Comparison of ENCODE assay signal across 8 cellular contexts in the genomic region with DNA sequence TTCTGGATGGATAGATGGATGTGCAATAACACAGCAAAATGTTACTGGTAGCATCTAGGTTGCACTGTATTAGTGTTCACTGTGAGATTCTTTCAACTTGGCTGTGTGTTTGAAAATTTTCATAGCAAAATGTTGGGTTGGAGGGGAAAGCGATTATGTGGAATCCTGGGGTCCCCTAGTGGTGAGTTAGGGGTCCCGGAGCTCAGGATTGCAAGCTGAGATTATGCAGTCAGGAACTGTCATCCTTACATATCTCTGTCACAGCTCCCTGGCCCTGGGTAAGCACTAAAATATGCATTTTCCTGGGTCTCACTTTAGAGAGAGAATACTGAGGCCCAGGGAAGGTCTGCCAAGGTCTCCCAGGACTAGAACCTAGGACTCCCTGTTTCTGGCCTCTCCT.
DNase-seq lines count a peak whose midpoint lies in the region; ATAC-seq and TF ChIP-seq lines count a peak whose summit lies in the region.
"Had no signal": no experiment of that assay in that cellular context is flagged by ENCODE, and none has a peak within 500 bp of the region (broad histone marks: within the 10 kb centered on the region; RNA-seq: fewer than 3 reads in every experiment).

No MANE protein-coding gene starts in this region.

- 75% methylated on average over 1 of the region's 2 CpGs for WGBS in mesenchymal stem cell

- no peak overlapping the region for H3K23ac ChIP-seq in mesenchymal stem cell (ENCODE audit: low read length in 2 of 2)

- H3K27ac Mint-ChIP-seq in activated CD8-positive, alpha-beta T cell treated with anti-CD3 and anti-CD28 coated beads for 36 hours = no peak overlapping the region
- H3K27ac Mint-ChIP-seq: stimulated activated naive CD8-positive, alpha-beta T cell treated with anti-CD3 and anti-CD28 coated beads, Interleukin-15, Interleukin-2, amounts not matched to agents 100 ng/mL and 50 ng/mL, for 24 hours had no signal

- H4K91ac ChIP-seq in mesenchymal stem cell (ENCODE audit: low read length) = no peak overlapping the region

- no peaks in the 10 kb centered on the region for H3K36me3 Mint-ChIP-seq in activated CD8-positive, alpha-beta T cell treated with anti-CD3 and anti-CD28 coated beads for 36 hours (ENCODE audit: low read depth)

- H3K27me3 ChIP-seq in mesenchymal stem cell (ENCODE audit: control insufficient read depth in 1 of 2, insufficient read depth in 1 of 2, low read length in 2 of 2) = peaks cover 0 to 15% of the 10 kb centered on the region in 2 experiments

- no peak overlapping the region for H3K4me2 ChIP-seq in mesenchymal stem cell (ENCODE audit: low read length, poor library complexity, severe bottlenecking)

- H3K18ac ChIP-seq in mesenchymal stem cell (ENCODE audit: low read depth in 1 of 2, low read length in 2 of 2) = no peak overlapping the region

- no peak overlapping the region for H3K9ac ChIP-seq in mesenchymal stem cell (ENCODE audit: low read length)

- H2BK5ac ChIP-seq in mesenchymal stem cell (ENCODE audit: low read depth, low read length, poor library complexity, severe bottlenecking) = no peak overlapping the region

- H2AK5ac ChIP-seq in mesenchymal stem cell (ENCODE audit: low read length, severe bottlenecking) = peak overlapping the region; percentile 66

- H3K4ac ChIP-seq in mesenchymal stem cell (ENCODE audit: low read depth in 1 of 2, low read length in 2 of 2) = no peak overlapping the region

- DNase-seq in COR-L47 (lab: John Stamatoyannopoulos, UW) (peak; percentile 48), mesenchymal stem cell (no peak), GM19240 (ENCODE audit: insufficient read length, low spot score) (no peak), KG1 (lab: John Stamatoyannopoulos, UW) (no peak)
- DNase-seq in activated CD8-positive, alpha-beta T cell treated with anti-CD3 and anti-CD28 coated beads for 36 hours = peak; percentile 16
- no peak for DNase-seq in activated CD8-positive, alpha-beta memory T cell treated with anti-CD3 and anti-CD28 coated beads for 24 hours

- H3K4me1 ChIP-seq in HEK293 (ENCODE audit: control insufficient read depth, insufficient read depth, low read length) = no peaks in the 10 kb centered on the region
- peaks cover 13% of the 10 kb centered on the region for H3K4me1 ChIP-seq in mesenchymal stem cell (ENCODE audit: control insufficient read depth, insufficient read depth, low read depth, low read length)

- no peaks in the 10 kb centered on the region for H3K9me3 Mint-ChIP-seq in activated CD8-positive, alpha-beta T cell treated with anti-CD3 and anti-CD28 coated beads for 36 hours
- H3K9me3 Mint-ChIP-seq: stimulated activated naive CD8-positive, alpha-beta T cell treated with anti-CD3 and anti-CD28 coated beads, Interleukin-15, Interleukin-2, amounts not matched to agents 100 ng/mL and 50 ng/mL, for 24 hours had no signal

- no peak for ATAC-seq in activated CD8-positive, alpha-beta T cell treated with anti-CD3 and anti-CD28 coated beads for 36 hours

- H3K4me3 ChIP-seq in HEK293 (ENCODE audit: low read depth, low read length) = no peak overlapping the region
- H3K4me3 ChIP-seq in mesenchymal stem cell (ENCODE audit: insufficient read depth in 1 of 2, low read depth in 1 of 2, low read length in 2 of 2) = no peak overlapping the region

- H3K27me3 Mint-ChIP-seq in activated CD8-positive, alpha-beta T cell treated with anti-CD3 and anti-CD28 coated beads for 36 hours = peaks cover 2% of the 10 kb centered on the region

- H3K9me3 ChIP-seq in HEK293 (ENCODE audit: control insufficient read depth, insufficient read depth, low read depth, low read length) (no peaks in the 10 kb centered on the region), mesenchymal stem cell (ENCODE audit: control insufficient read depth, low read length) (no peaks in the 10 kb centered on the region)

- H3K4me3 Mint-ChIP-seq in activated CD8-positive, alpha-beta T cell treated with anti-CD3 and anti-CD28 coated beads for 36 hours = no peak overlapping the region
- H3K4me3 Mint-ChIP-seq: stimulated activated naive CD8-positive, alpha-beta T cell treated with anti-CD3 and anti-CD28 coated beads, Interleukin-15, Interleukin-2, amounts not matched to agents 100 ng/mL and 50 ng/mL, for 24 hours had no signal

- H3K27ac ChIP-seq in HEK293 (ENCODE audit: extremely low read depth, low read depth, low read length) (no peak overlapping the region), mesenchymal stem cell (ENCODE audit: low read length, poor library complexity, severe bottlenecking) (no peak overlapping the region)

- no peaks in the 10 kb centered on the region for H3K79me1 ChIP-seq in mesenchymal stem cell (replicated peaks; ENCODE audit: low read length, poor library complexity, severe bottlenecking)

- H3K4me1 Mint-ChIP-seq in activated CD8-positive, alpha-beta T cell treated with anti-CD3 and anti-CD28 coated beads for 36 hours (ENCODE audit: low read depth) = peaks cover 17% of the 10 kb centered on the region

- H3K36me3 ChIP-seq in HEK293 (ENCODE audit: control insufficient read depth in 2 of 2, insufficient read depth in 1 of 2, low read length in 2 of 2) (no peaks in the 10 kb centered on the region), mesenchymal stem cell (ENCODE audit: control insufficient read depth in 1 of 2, insufficient read depth in 2 of 2, low read depth in 1 of 2, low read length in 2 of 2) (peaks cover 0 to 94% of the 10 kb centered on the region in 2 experiments)

- H3K14ac ChIP-seq in mesenchymal stem cell (ENCODE audit: low read length in 2 of 2) = no peak overlapping the region

- H2AFZ ChIP-seq in mesenchymal stem cell (ENCODE audit: low read depth, low read length) = no peak overlapping the region

- intact Hi-C loops in activated CD8-positive, alpha-beta T cell treated with anti-CD3 and anti-CD28 coated beads for 36 hours (cut with micrococcal nuclease) = no loop called here

- peak; percentile 45; the same call in 1 of the 2 replicates for TF ChIP-seq CTCF in HEK293 (tag by site-specific recombination; IDR thresholded peaks at IDR 0.05)
- peak; percentile 32 for TF ChIP-seq CTCF in activated CD8-positive, alpha-beta T cell treated with anti-CD3 and anti-CD28 coated beads for 36 hours (IDR thresholded peaks at IDR 0.05)

- H2BK15ac ChIP-seq in mesenchymal stem cell (ENCODE audit: low read depth, poor library complexity, severe bottlenecking) = no peak overlapping the region

- no peak overlapping the region for H2BK12ac ChIP-seq in mesenchymal stem cell (ENCODE audit: low read length in 2 of 2)

- POLR2A ChIA-PET in HEK293 (lab: Yijun Ruan, JAX) = no interaction called here
- POLR2A ChIA-PET in activated CD8-positive, alpha-beta T cell treated with anti-CD3 and anti-CD28 coated beads for 36 hours (lab: Charles Lee) = interaction anchor here (0.6 kb wide), 1 partner anchor 703 kb away, joined by 3 read pairs; no protein-coding TSS in a partner anchor

- H4K8ac ChIP-seq in mesenchymal stem cell (ENCODE audit: low read length) = no peak overlapping the region

- no peak overlapping the region for H2BK120ac ChIP-seq in mesenchymal stem cell (ENCODE audit: low read depth, low read length)

- CTCF ChIA-PET in HEK293 (lab: Yijun Ruan, JAX) = interaction anchor here (0.6 to 1.4 kb wide), 5 partner anchors 27 to 758 kb away, joined by 3 to 5 read pairs (median 3); a partner anchor contains a TSS
- CTCF ChIA-PET in activated CD8-positive, alpha-beta T cell treated with anti-CD3 and anti-CD28 coated beads for 36 hours (lab: Charles Lee) = interaction anchor here (1.2 kb wide), 1 partner anchor 79 kb away, joined by 3 read pairs; no protein-coding TSS in a partner anchor

TF ChIP-seq in HEK293, 187 proteins besides CTCF, POLR2A, EP300 and RAD21:
- TF ChIP-seq RBAK (tag by site-specific recombination; IDR thresholded peaks at IDR 0.05) (no peak), ZNF423 (tag by site-specific recombination; IDR thresholded peaks at IDR 0.05) (no peak), ZNF16 (tag by site-specific recombination; IDR thresholded peaks at IDR 0.05; ENCODE audit: low read depth) (no peak), ZFP3 (tag by site-specific recombination; IDR thresholded peaks at IDR 0.05; ENCODE audit: low read depth) (no peak), ZNF777 (tag by site-specific recombination; IDR thresholded peaks at IDR 0.05; ENCODE audit: borderline replicate concordance) (no peak), ZNF560 (tag by site-specific recombination; IDR thresholded peaks at IDR 0.05; ENCODE audit: borderline replicate concordance) (no peak), ZNF23 (tag by site-specific recombination; IDR thresholded peaks at IDR 0.05; ENCODE audit: borderline replicate concordance) (no peak), ZBTB48 (tag by site-specific recombination; IDR thresholded peaks at IDR 0.05) (no peak), ZNF324 (tag by site-specific recombination; IDR thresholded peaks at IDR 0.05) (no peak), MZF1 (tag by site-specific recombination; IDR thresholded peaks at IDR 0.05; ENCODE audit: borderline replicate concordance) (no peak), ZNF473 (tag by site-specific recombination; IDR thresholded peaks at IDR 0.05) (no peak), ZNF596 (tag by site-specific recombination; IDR thresholded peaks at IDR 0.05) (no peak), ZNF623 (tag by site-specific recombination; IDR thresholded peaks at IDR 0.05) (no peak), ZNF341 (tag by site-specific recombination; IDR thresholded peaks at IDR 0.05; ENCODE audit: low read depth) (no peak), ZNF132 (tag by site-specific recombination; IDR thresholded peaks at IDR 0.05; ENCODE audit: borderline replicate concordance) (no peak)

Comparison
In these comparisons a context has a peak if more than half of its experiments do, and no peak if none do; other contexts are left out.
1. DNase-seq: peak in COR-L47 (single experiment) and activated CD8-positive, alpha-beta T cell treated with anti-CD3 and anti-CD28 coated beads for 36 hours (single experiment); none in mesenchymal stem cell (single experiment), GM19240 (single experiment), activated CD8-positive, alpha-beta memory T cell treated with anti-CD3 and anti-CD28 coated beads for 24 hours (single experiment) and KG1 (single experiment).